14 cellular contexts compared by ENCODE assay signal in the genomic region with DNA sequence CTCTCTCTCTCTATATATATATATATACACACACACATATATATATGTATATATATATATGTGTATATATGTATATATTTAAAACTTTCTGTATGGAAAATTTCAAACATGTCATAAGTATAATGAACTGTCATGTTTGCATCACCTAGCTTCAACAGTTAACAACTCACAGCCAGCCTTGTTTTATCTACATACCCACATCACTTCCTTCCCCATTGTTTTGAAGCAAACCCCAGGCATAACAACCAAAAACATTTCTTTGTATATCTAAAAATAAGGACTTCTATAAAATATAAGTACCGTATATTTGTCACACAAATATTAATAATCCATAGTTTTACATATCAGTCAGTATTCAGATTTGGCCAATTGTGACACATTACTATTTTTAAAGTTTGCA.
"Had no signal": no experiment of that assay in that cellular context is flagged by ENCODE, and none has a peak within 500 bp of the region (broad histone marks: within the 10 kb centered on the region; RNA-seq: fewer than 3 reads in every experiment).

No MANE protein-coding gene starts in this region.

- DNase-seq: activated CD4-positive, alpha-beta memory T cell treated with anti-CD3 and anti-CD28 coated beads for 36 hours; activated CD4-positive, alpha-beta T cell treated with anti-CD3 and anti-CD28 coated beads for 36 hours; activated CD8-positive, alpha-beta memory T cell treated with anti-CD3 and anti-CD28 coated beads, Interleukin-2, amount 10 ng/mL, durations not matched to agents 7 days and 5 days; activated naive CD4-positive, alpha-beta T cell treated with anti-CD3 and anti-CD28 coated beads, Interleukin-2, amount 50 U/mL, for 16 hours; activated T-cell treated with anti-CD3 and anti-CD28 coated beads, Interleukin-2, amount 50 U/mL, for 1 hour; foreskin keratinocyte; immature natural killer cell; nephron progenitor cell; stimulated activated naive CD8-positive, alpha-beta T cell treated with anti-CD3 and anti-CD28 coated beads, Interleukin-15, Interleukin-2, amounts not matched to agents 100 U/mL and 50 U/mL, for 24 hours; T-helper 1 cell; upper lobe of left lung had no signal

- ATAC-seq: activated CD4-positive, alpha-beta T cell treated with anti-CD3 and anti-CD28 coated beads for 36 hours; activated CD8-positive, alpha-beta memory T cell treated with anti-CD3 and anti-CD28 coated beads, Interleukin-2, amount 10 ng/mL, durations not matched to agents 7 days and 5 days; foreskin keratinocyte; sciatic nerve; stimulated activated naive CD8-positive, alpha-beta T cell treated with anti-CD3 and anti-CD28 coated beads, Interleukin-15, Interleukin-2, amounts not matched to agents 100 U/mL and 50 U/mL, for 24 hours had no signal

- H3K27ac ChIP-seq: cardiac muscle cell, foreskin keratinocyte, suprapubic skin, upper lobe of left lung had no signal

- H3K9me3 ChIP-seq: suprapubic skin, upper lobe of left lung had no signal

- H3K9me3 Mint-ChIP-seq: activated CD4-positive, alpha-beta memory T cell treated with anti-CD3 and anti-CD28 coated beads for 36 hours; immature natural killer cell; nephron progenitor cell had no signal

- H3K27me3 ChIP-seq: cardiac muscle cell, foreskin keratinocyte, suprapubic skin, upper lobe of left lung had no signal

- H3K27me3 Mint-ChIP-seq: activated CD4-positive, alpha-beta memory T cell treated with anti-CD3 and anti-CD28 coated beads for 36 hours; activated CD4-positive, alpha-beta T cell treated with anti-CD3 and anti-CD28 coated beads for 36 hours; activated CD8-positive, alpha-beta memory T cell treated with anti-CD3 and anti-CD28 coated beads, Interleukin-2, amount 10 ng/mL, durations not matched to agents 7 days and 5 days had no signal

- H3K27ac Mint-ChIP-seq: activated CD4-positive, alpha-beta memory T cell treated with anti-CD3 and anti-CD28 coated beads for 36 hours; activated CD4-positive, alpha-beta T cell treated with anti-CD3 and anti-CD28 coated beads for 36 hours; activated CD8-positive, alpha-beta memory T cell treated with anti-CD3 and anti-CD28 coated beads, Interleukin-2, amount 10 ng/mL, durations not matched to agents 7 days and 5 days had no signal

- H3K4me3 Mint-ChIP-seq: activated CD4-positive, alpha-beta memory T cell treated with anti-CD3 and anti-CD28 coated beads for 36 hours; activated CD4-positive, alpha-beta T cell treated with anti-CD3 and anti-CD28 coated beads for 36 hours; activated CD8-positive, alpha-beta memory T cell treated with anti-CD3 and anti-CD28 coated beads, Interleukin-2, amount 10 ng/mL, durations not matched to agents 7 days and 5 days; immature natural killer cell; nephron progenitor cell had no signal
